Comparison of ENCODE assay signal across 20 cellular contexts in the genomic region with DNA sequence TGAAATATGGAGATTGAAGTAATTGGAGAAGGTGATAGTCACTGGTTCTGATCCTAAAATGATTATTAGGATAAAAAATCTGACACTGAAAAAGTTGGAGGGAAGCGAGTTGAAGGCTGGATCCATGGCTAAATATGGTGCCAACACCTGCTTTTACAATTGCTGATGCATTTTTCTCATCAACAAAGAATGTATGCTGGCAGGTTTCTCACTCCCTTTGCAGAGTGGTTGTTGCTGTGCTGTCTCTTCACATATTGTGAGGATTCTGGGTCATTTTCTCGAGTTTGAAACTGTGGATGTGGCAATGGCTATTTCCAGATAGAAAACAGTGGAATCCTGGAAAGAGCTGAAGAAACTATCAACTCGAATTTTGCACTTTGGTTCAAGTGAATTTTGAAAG.
DNase-seq lines count a peak whose midpoint lies in the region; ATAC-seq lines count a peak whose summit lies in the region.
"Had no signal": no experiment of that assay in that cellular context is flagged by ENCODE, and none has a peak within 500 bp of the region (broad histone marks: within the 10 kb centered on the region; RNA-seq: fewer than 3 reads in every experiment).

No MANE protein-coding gene starts in this region.

- H3K9me3 ChIP-seq in GM23248 (ENCODE audit: low read depth) (no peaks in the 10 kb centered on the region), trophoblast cell (ENCODE audit: insufficient read depth, low read depth, low read length) (no peaks in the 10 kb centered on the region)

- H2BK5ac ChIP-seq in trophoblast cell (ENCODE audit: low read depth, low read length, poor library complexity) = no peak overlapping the region

- H3K14ac ChIP-seq in trophoblast cell (ENCODE audit: low read length) = no peak overlapping the region

- WGBS in GM23248 (ENCODE audit: low coverage in 1 of 2, low lambda C conversion rate in 2 of 2, missing lambda C conversion rate in 2 of 2), 2 experiments = 57 to 62% methylated on average over 3 of the region's 3 CpGs
- no CpG with 5 or more reads among the region's 3 CpGs for WGBS in trophoblast cell (ENCODE audit: extremely low coverage, insufficient coverage, insufficient read length)

- peaks cover 10 to 14% of the 10 kb centered on the region in 2 donors for H3K36me3 Mint-ChIP-seq in activated naive CD4-positive, alpha-beta T cell treated with anti-CD3 and anti-CD28 coated beads, Interleukin-2, amount 50 U/mL, for 72 hours

- H4K8ac ChIP-seq in trophoblast cell (ENCODE audit: low read depth, low read length) = no peak overlapping the region

- in situ Hi-C loops in GM23248 (cut with MboI) = loop anchor here (10.0 kb wide), 1 partner anchor 96 kb away; no protein-coding TSS in a partner anchor

- H3K4me3 ChIP-seq in GM23248 = no peak overlapping the region
- no peak overlapping the region for H3K4me3 ChIP-seq in trophoblast cell (ENCODE audit: low read depth, low read length)
- H3K4me3 ChIP-seq: SK-N-MC had no signal

- no peaks in the 10 kb centered on the region for H4K20me1 ChIP-seq in GM23248 (ENCODE audit: insufficient read depth)

- H3K27ac Mint-ChIP-seq in activated naive CD4-positive, alpha-beta T cell treated with anti-CD3 and anti-CD28 coated beads, Interleukin-2, amount 50 U/mL, for 72 hours = no peak overlapping the region
- H3K27ac Mint-ChIP-seq: HFFc6 had no signal

- no peak for ATAC-seq in activated naive CD4-positive, alpha-beta T cell treated with anti-CD3 and anti-CD28 coated beads, Interleukin-2, amount 50 U/mL, for 72 hours

- no peak overlapping the region for H2AK5ac ChIP-seq in trophoblast cell (ENCODE audit: low read length)

- no peak overlapping the region for H3K18ac ChIP-seq in trophoblast cell (ENCODE audit: low read length)

- H3K4me1 ChIP-seq in GM23248 (ENCODE audit: insufficient read depth) = no peaks in the 10 kb centered on the region
- no peaks in the 10 kb centered on the region for H3K4me1 ChIP-seq in trophoblast cell (ENCODE audit: control insufficient read depth in 1 of 2, insufficient read depth in 2 of 2, low read length in 2 of 2)

- no peak overlapping the region for H3K4ac ChIP-seq in trophoblast cell (ENCODE audit: low read depth, low read length)

- H3K36me3 ChIP-seq in GM23248 (ENCODE audit: low read depth) (no peaks in the 10 kb centered on the region), trophoblast cell (ENCODE audit: control insufficient read depth in 1 of 2, insufficient read depth in 2 of 2, low read length in 2 of 2) (no peaks in the 10 kb centered on the region)

- no peak overlapping the region for H3K23ac ChIP-seq in trophoblast cell (ENCODE audit: low read length)

- no peaks in the 10 kb centered on the region for H3K27me3 ChIP-seq in GM23248 (replicated peaks; ENCODE audit: insufficient read depth)
- H3K27me3 ChIP-seq in trophoblast cell (ENCODE audit: insufficient read depth, low read length) = no peaks in the 10 kb centered on the region

- H3K4me2 ChIP-seq in GM23248 (ENCODE audit: unreplicated experiment) = no peak overlapping the region
- H3K4me2 ChIP-seq in trophoblast cell (ENCODE audit: low read length) = no peak overlapping the region
- H3K4me2 ChIP-seq: KMS-11 had no signal

- no peak overlapping the region for H4K12ac ChIP-seq in trophoblast cell (ENCODE audit: low read depth, low read length)

- H3F3A ChIP-seq in GM23248 (ENCODE audit: insufficient read depth) = no peaks in the 10 kb centered on the region

- H2AFZ ChIP-seq in GM23248 = no peak overlapping the region
- H2AFZ ChIP-seq in trophoblast cell (ENCODE audit: insufficient read depth, low read length, poor library complexity) = no peak overlapping the region

- H3K9me3 Mint-ChIP-seq in activated naive CD4-positive, alpha-beta T cell treated with anti-CD3 and anti-CD28 coated beads, Interleukin-2, amount 50 U/mL, for 72 hours = peaks cover 5 to 21% of the 10 kb centered on the region in 2 donors
- H3K9me3 Mint-ChIP-seq: HFFc6 had no signal

- H3K79me2 ChIP-seq in GM23248 (ENCODE audit: insufficient read depth) = no peaks in the 10 kb centered on the region
- no peaks in the 10 kb centered on the region for H3K79me2 ChIP-seq in trophoblast cell (ENCODE audit: control insufficient read depth, insufficient read depth, low read length, poor library complexity)

- H3K79me1 ChIP-seq in trophoblast cell (ENCODE audit: low read length) = no peaks in the 10 kb centered on the region

- H3K9me2 ChIP-seq in GM23248 (ENCODE audit: insufficient read depth) = no peaks in the 10 kb centered on the region

- no peak overlapping the region for H2BK12ac ChIP-seq in trophoblast cell (ENCODE audit: low read length)

- H3K9ac ChIP-seq in GM23248 (no peak overlapping the region), trophoblast cell (ENCODE audit: low read length) (no peak overlapping the region)
- H3K9ac ChIP-seq: KMS-11 had no signal

- H3K27ac ChIP-seq in GM23248 (no peak overlapping the region), trophoblast cell (ENCODE audit: low read depth, low read length) (no peak overlapping the region)
- H3K27ac ChIP-seq: KMS-11, SK-N-MC had no signal

- no peak overlapping the region for H4K91ac ChIP-seq in trophoblast cell (ENCODE audit: low read depth, low read length)

- DNase-seq in GM23248 (peak; percentile 8), RPMI8226 (peak; percentile 56), inferior parietal cortex (ENCODE audit: extremely low spot score) (peak; percentile 51), trophoblast cell (peak; percentile 72 to 92), NCI-H2081 treated with DMSO at 0.1 percent for 48 hours (lab: John Stamatoyannopoulos, UW) (no peak), EL (no peak)
- no peak for DNase-seq in activated naive CD4-positive, alpha-beta T cell treated with anti-CD3 and anti-CD28 coated beads, Interleukin-2, amount 50 U/mL, for 72 hours (ENCODE audit: low spot score in 2 of 2)
- DNase-seq: DND-41; H7; HFFc6; NCI-H1048; NCI-H1436; NCI-H1930; NCI-H2171; NCI-H446; NCI-H69; NK-92 treated with Interleukin-12 subunit alpha and Interleukin-12 subunit beta, amount 100 ng/mL, for 24 hours; SHP77 had no signal

- no peak overlapping the region for H2BK120ac ChIP-seq in trophoblast cell (ENCODE audit: insufficient read depth, low read length, poor library complexity)

Comparison
In these comparisons a context has a peak if more than half of its experiments do, and no peak if none do; other contexts are left out.
1. DNase-seq: peak in GM23248 (single experiment), RPMI8226 (single experiment), inferior parietal cortex (single experiment) and trophoblast cell (2 of 2); none in NCI-H2081 treated with DMSO at 0.1 percent for 48 hours (single experiment), EL (single experiment) and activated naive CD4-positive, alpha-beta T cell treated with anti-CD3 and anti-CD28 coated beads, Interleukin-2, amount 50 U/mL, for 72 hours (0 of 2).